Comparison of ENCODE assay signal across 9 cellular contexts in the genomic region with DNA sequence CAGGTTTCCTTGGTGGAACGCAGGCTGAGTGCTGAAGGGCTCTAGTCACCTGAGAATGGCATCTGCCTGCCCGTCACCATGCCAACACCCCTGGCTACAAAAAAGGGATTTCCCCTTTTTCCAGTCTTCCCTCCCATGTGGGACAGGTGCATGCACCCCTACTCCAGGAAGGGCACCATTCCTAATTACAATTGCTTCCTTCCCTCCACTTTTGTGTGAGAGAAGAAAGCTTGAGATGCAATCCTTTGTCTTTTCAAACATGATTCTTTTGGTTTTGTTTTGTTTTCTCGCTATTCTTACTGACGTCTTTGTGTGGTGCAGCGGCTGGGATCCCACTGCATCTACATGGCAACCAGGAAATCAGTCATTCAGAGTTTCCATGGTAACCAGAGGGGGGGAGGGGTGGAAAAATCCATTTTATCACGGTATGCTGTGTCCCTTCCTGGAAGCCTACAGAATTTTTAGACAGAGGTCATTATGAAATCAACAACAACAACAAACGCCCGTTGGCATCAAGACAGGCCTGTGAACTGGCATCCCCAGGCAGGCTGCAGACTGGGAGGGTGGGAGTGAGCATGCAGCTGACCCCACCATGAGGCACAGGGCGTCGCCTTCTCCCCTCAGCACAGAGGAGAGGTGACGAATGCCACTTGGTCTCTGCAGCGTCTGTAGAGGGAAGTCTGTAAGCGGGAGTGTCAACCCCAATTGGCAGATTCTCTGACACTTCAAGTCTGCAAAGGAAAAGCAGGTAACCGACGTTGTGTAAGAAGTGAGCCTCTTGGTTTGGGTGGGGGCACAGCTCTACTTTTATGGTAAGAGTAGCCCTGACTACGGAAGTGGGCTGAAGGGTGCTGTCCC. TPM values are rescaled to one million over a fixed set of nuclear protein-coding genes. Genes with fewer than 3 reads are reported as not detected.
A peak's percentile ranks its signal among the peaks of the same experiment; 100 is the strongest.
DNase-seq lines count a peak whose midpoint lies in the region; ATAC-seq and TF ChIP-seq lines count a peak whose summit lies in the region.
"Had no signal": no experiment of that assay in that cellular context is flagged by ENCODE, and none has a peak within 500 bp of the region (broad histone marks: within the 10 kb centered on the region; RNA-seq: fewer than 3 reads in every experiment).

No MANE protein-coding gene starts in this region.

- peaks cover 12% of the 10 kb centered on the region for H3K4me1 ChIP-seq in HAP-1
- H3K4me1 ChIP-seq in liver (ENCODE audit: control insufficient read depth in 4 of 4, insufficient read depth in 4 of 4, low read length in 3 of 4): no peaks in the 10 kb centered on the region
- H3K4me1 ChIP-seq in ovary (ENCODE audit: insufficient read depth): no peaks in the 10 kb centered on the region

- peak overlapping the region; percentile 73 to 88 for H3K27ac ChIP-seq in liver (ENCODE audit: low read depth in 1 of 2, low read length in 2 of 2)
- no peak overlapping the region for H3K27ac ChIP-seq in ovary
- H3K27ac ChIP-seq: VCaP had no signal

- H3K36me3 ChIP-seq in HAP-1 (replicated peaks): no peaks in the 10 kb centered on the region
- no peaks in the 10 kb centered on the region for H3K36me3 ChIP-seq in liver (ENCODE audit: control insufficient read depth in 4 of 4, insufficient read depth in 3 of 4, low read depth in 1 of 4, low read length in 3 of 4)
- no peaks in the 10 kb centered on the region for H3K36me3 ChIP-seq in ovary

- TF ChIP-seq EP300 in ovary (IDR thresholded peaks at IDR 0.05): no peak

- H3K27me3 ChIP-seq in HAP-1 (ENCODE audit: low read depth) (no peaks in the 10 kb centered on the region), liver (ENCODE audit: control insufficient read depth in 4 of 4, insufficient read depth in 4 of 4, low read length in 3 of 4) (no peaks in the 10 kb centered on the region), ovary (no peaks in the 10 kb centered on the region)

- DNase-seq in HAP-1 (ENCODE audit: low spot score in 2 of 2): peak; percentile 65 to 85
- peak; percentile 85 for DNase-seq in NCI-H1105 (lab: John Stamatoyannopoulos, UW)
- DNase-seq in cerebellar cortex (ENCODE audit: low spot score): peak; percentile 38
- DNase-seq in stimulated activated CD4-positive, alpha-beta T cell treated with anti-CD3 and anti-CD28 coated beads, Interleukin-4, amount 100 ng/mL, for 4 hours: peak; percentile 57 to 86
- no peak for DNase-seq in ovary

- no peak overlapping the region for H3K4me3 ChIP-seq in HAP-1
- H3K4me3 ChIP-seq in liver (ENCODE audit: low read depth in 1 of 3, low read length in 3 of 3): peak overlapping the region in 1 of 3 donors; percentile 17
- no peak overlapping the region for H3K4me3 ChIP-seq in ovary

- ATAC-seq in activated CD4-positive, CD25-positive, alpha-beta regulatory T cell treated with anti-CD3 and anti-CD28 coated beads, Interleukin-2, amount 50 U/mL, for 24 hours: peak; percentile 81

- intact Hi-C loops in ovary (cut with DNase I): no loop called here

- in situ Hi-C loops in HAP-1 (cut with MboI; ENCODE audit: low sequenced_read_pairs): no loop called here

- H3K9me3 ChIP-seq in HAP-1 (no peaks in the 10 kb centered on the region), liver (ENCODE audit: control insufficient read depth in 4 of 4, low read length in 3 of 4) (no peaks in the 10 kb centered on the region), ovary (no peaks in the 10 kb centered on the region)

- peak; percentile 26 for TF ChIP-seq POLR2A in GM10847 (IDR thresholded peaks at IDR 0.05; ENCODE audit: extremely low read depth, insufficient read length)
- TF ChIP-seq POLR2A in ovary (IDR thresholded peaks at IDR 0.05): no peak

- TF ChIP-seq RAD21 in liver (IDR thresholded peaks at IDR 0.05): no peak

- TF ChIP-seq CTCF in liver (IDR thresholded peaks at IDR 0.05; ENCODE audit: low read depth, low read length, missing input control): no peak
- no peak for TF ChIP-seq CTCF in ovary (IDR thresholded peaks at IDR 0.05)

- H3K9ac ChIP-seq in liver (ENCODE audit: low read depth in 1 of 2, low read length in 2 of 2): peak overlapping the region in 1 of 2 donors; percentile 67

- 23% methylated on average over 16 of the region's 16 CpGs for WGBS in liver
- WGBS in ovary, 3 donors: 47 to 56% (median 48%) methylated on average over 16 of the region's 16 CpGs

TF ChIP-seq in liver, 16 proteins besides CTCF, POLR2A, EP300 and RAD21:
- TF ChIP-seq FOXA1 (IDR thresholded peaks at IDR 0.05): no peak
- peak; percentile 34 for TF ChIP-seq SP1 (IDR thresholded peaks at IDR 0.05)
- no peak for TF ChIP-seq EGR1 (IDR thresholded peaks at IDR 0.05; ENCODE audit: low read depth in 2 of 2)
- TF ChIP-seq HNF4G (IDR thresholded peaks at IDR 0.05): no peak
- TF ChIP-seq RXRA (IDR thresholded peaks at IDR 0.05): no peak
- TF ChIP-seq TAF1 (conservative IDR thresholded peaks at IDR 0.05): no peak
- TF ChIP-seq FOXA2 (IDR thresholded peaks at IDR 0.05): no peak

RNA-seq across cellular contexts. Expression of gene GNG2, which starts 13.6 kb away (rescaled TPM):
- total RNA-seq in liver: 10 to 100 TPM in 1 of 2 donors, 1 to 10 TPM in 1; 5.2 to 11.2 TPM
- polyA plus RNA-seq in liver: 1 to 10 TPM; 3.5 to 3.7 TPM
- 10 to 100 TPM in 6 of 7 donors, 1 to 10 TPM in 1; 9.4 to 27.3 (median 11.4) TPM for total RNA-seq in ovary
- polyA plus RNA-seq in ovary: 10 to 100 TPM; 10.2 to 29.4 TPM

Comparison
In these comparisons a context has a peak if more than half of its experiments do, and no peak if none do; other contexts are left out.
1. DNase-seq: peak in HAP-1 (2 of 2), NCI-H1105 (single experiment), cerebellar cortex (single experiment) and stimulated activated CD4-positive, alpha-beta T cell treated with anti-CD3 and anti-CD28 coated beads, Interleukin-4, amount 100 ng/mL, for 4 hours (2 of 2); none in ovary (0 of 5).
2. H3K27ac ChIP-seq: peak in liver (2 of 2); none in ovary (0 of 2).